8 cellular contexts compared by ENCODE assay signal in the genomic region with DNA sequence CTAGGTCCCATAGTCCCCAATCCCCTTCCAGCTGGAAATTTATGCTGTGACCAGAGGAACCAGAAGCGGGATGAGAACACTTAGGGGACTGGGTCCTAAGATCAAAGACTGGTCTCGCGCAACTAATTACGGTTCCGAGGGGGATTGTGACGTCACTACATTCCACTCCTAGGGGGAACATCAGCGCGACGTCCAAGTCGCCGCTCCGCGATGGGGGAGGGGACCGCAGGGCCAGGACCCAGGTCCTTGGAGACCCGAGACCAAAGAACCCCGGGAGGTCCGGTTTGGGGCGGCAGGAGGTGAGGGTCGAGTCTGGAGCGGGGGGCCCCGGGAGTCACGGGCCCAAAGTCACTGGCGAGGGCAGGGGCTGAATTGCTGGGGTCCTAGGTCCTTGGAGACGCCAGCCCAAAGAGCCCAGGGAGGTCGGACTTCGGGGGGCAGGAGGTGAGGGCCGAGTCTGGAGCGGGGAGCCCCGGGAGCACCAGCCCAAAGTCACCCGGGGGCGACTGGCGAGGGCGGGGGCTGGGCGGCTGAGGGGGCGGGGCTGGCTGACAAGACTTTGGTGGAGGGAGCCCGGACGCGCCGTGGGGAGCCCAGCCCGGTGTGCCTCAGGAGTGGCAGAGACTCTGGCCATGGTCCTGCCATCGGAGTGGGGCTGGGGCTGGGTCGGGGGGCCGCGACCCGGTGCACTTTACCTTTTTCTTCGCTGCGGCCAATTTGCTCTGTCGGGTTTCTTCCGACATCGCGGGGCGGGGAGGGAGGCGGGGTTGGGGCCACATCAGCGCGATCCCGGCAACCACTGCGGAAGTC. TPM values are rescaled to one million over a fixed set of nuclear protein-coding genes. Genes with fewer than 3 reads are reported as not detected.
A peak's percentile ranks its signal among the peaks of the same experiment; 100 is the strongest.
DNase-seq lines count a peak whose midpoint lies in the region; FAIRE-seq and TF ChIP-seq lines count a peak whose summit lies in the region.

A gene with protein sequence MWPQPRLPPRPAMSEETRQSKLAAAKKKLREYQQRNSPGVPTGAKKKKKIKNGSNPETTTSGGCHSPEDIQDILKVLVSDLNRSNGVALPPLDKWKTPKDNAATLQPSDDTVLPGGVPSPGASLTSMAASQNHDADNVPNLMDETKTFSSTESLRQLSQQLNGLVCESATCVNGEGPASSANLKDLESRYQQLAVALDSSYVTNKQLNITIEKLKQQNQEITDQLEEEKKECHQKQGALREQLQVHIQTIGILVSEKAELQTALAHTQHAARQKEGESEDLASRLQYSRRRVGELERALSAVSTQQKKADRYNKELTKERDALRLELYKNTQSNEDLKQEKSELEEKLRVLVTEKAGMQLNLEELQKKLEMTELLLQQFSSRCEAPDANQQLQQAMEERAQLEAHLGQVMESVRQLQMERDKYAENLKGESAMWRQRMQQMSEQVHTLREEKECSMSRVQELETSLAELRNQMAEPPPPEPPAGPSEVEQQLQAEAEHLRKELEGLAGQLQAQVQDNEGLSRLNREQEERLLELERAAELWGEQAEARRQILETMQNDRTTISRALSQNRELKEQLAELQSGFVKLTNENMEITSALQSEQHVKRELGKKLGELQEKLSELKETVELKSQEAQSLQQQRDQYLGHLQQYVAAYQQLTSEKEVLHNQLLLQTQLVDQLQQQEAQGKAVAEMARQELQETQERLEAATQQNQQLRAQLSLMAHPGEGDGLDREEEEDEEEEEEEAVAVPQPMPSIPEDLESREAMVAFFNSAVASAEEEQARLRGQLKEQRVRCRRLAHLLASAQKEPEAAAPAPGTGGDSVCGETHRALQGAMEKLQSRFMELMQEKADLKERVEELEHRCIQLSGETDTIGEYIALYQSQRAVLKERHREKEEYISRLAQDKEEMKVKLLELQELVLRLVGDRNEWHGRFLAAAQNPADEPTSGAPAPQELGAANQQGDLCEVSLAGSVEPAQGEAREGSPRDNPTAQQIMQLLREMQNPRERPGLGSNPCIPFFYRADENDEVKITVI (minus strand): TSS at position 810 of the 810 bp plus-strand sequence. CDS start 31 bp downstream, at position 779.

- CTCF ChIA-PET in HEK293 (lab: Yijun Ruan, JAX), result interaction anchor here (0.9 to 1.3 kb wide), 2 partner anchors 20 kb away, joined by 5 to 9 read pairs; no protein-coding TSS in a partner anchor

- no peak for DNase-seq in activated naive CD4-positive, alpha-beta T cell treated with anti-CD3 and anti-CD28 coated beads, Interleukin-2, amount 50 U/mL, for 16 hours
- DNase-seq in NB4 (ENCODE audit: low read depth), result peak; percentile 28
- DNase-seq in T47D (ENCODE audit: low read depth in 1 of 2, low spot score in 1 of 2), result peak; percentile 60 to 67
- peak; percentile 76 for DNase-seq in iPS-NIHi7 (ENCODE audit: extremely low spot score)
- peak; percentile 24 for DNase-seq in small intestine
- DNase-seq in activated effector memory CD4-positive, alpha-beta T cell treated with Interleukin-2 at 50 U/mL for 16 hours, result no peak

- no peaks in the 10 kb centered on the region for H3K27me3 Mint-ChIP-seq in activated naive CD4-positive, alpha-beta T cell treated with anti-CD3 and anti-CD28 coated beads, Interleukin-2, amount 50 U/mL, for 24 hours

- TF ChIP-seq CTCF in HEK293 (tag by site-specific recombination; IDR thresholded peaks at IDR 0.05) (no peak), NB4 (IDR thresholded peaks at IDR 0.05; ENCODE audit: low read depth, low read length) (no peak)

- H3K4me3 ChIP-seq in HEK293 (ENCODE audit: low read depth, low read length) (peak within 1 kb of the TSS; percentile 83), NB4 (ENCODE audit: low read depth, low read length) (peak within 1 kb of the TSS; percentile 72), small intestine (ENCODE audit: low read depth in 1 of 2, low read length in 2 of 2) (peak within 1 kb of the TSS; percentile 68 to 92)

- 0 to 1% (median 1%) methylated on average over 43 to 57 of the region's 57 CpGs for WGBS in small intestine, 3 donors

- peak within 1 kb of the TSS; percentile 51; the same call in 1 of the 2 replicates for H3K27ac ChIP-seq in HEK293 (ENCODE audit: extremely low read depth, low read depth, low read length)
- H3K27ac ChIP-seq in small intestine (ENCODE audit: low read depth in 1 of 2, low read length in 1 of 2), result peak within 1 kb of the TSS; percentile 66 to 90

- H3K4me3 Mint-ChIP-seq in activated naive CD4-positive, alpha-beta T cell treated with anti-CD3 and anti-CD28 coated beads, Interleukin-2, amount 50 U/mL, for 24 hours, result peak within 1 kb of the TSS; percentile 95

- FAIRE-seq in small intestine (lab: Jason Lieb, UNC), result no peak

- POLR2A ChIA-PET in HEK293 (lab: Yijun Ruan, JAX), result interaction anchor here (0.5 to 1.9 kb wide), 36 partner anchors 8 to 554 kb away, joined by 3 to 23 read pairs (median 4); a partner anchor contains a TSS

- H3K9me3 Mint-ChIP-seq in activated naive CD4-positive, alpha-beta T cell treated with anti-CD3 and anti-CD28 coated beads, Interleukin-2, amount 50 U/mL, for 24 hours, result no peaks in the 10 kb centered on the region

- no peaks in the 10 kb centered on the region for H3K27me3 ChIP-seq in small intestine (ENCODE audit: control insufficient read depth in 2 of 2, insufficient read depth in 2 of 2, low read length in 2 of 2)

- peaks cover 37% of the 10 kb centered on the region for H3K4me1 Mint-ChIP-seq in activated naive CD4-positive, alpha-beta T cell treated with anti-CD3 and anti-CD28 coated beads, Interleukin-2, amount 50 U/mL, for 24 hours

- H3K4me1 ChIP-seq in HEK293 (ENCODE audit: control insufficient read depth, insufficient read depth, low read length), result no peaks in the 10 kb centered on the region
- H3K4me1 ChIP-seq in small intestine (ENCODE audit: control insufficient read depth in 2 of 2, insufficient read depth in 1 of 2, low read depth in 1 of 2, low read length in 1 of 2), result peaks cover 0 to 10% of the 10 kb centered on the region in 2 donors

- H3K36me3 ChIP-seq in HEK293 (ENCODE audit: control insufficient read depth in 2 of 2, insufficient read depth in 1 of 2, low read length in 2 of 2) (peaks cover 0 to 25% of the 10 kb centered on the region in 2 experiments; a peak in 1 of 3 replicates), small intestine (ENCODE audit: control insufficient read depth in 2 of 2, insufficient read depth in 2 of 2, low read length in 2 of 2) (peaks cover 0 to 9% of the 10 kb centered on the region in 2 donors)

- H3K9me3 ChIP-seq in HEK293 (ENCODE audit: control insufficient read depth, insufficient read depth, low read depth, low read length) (no peaks in the 10 kb centered on the region), small intestine (ENCODE audit: control insufficient read depth, low read depth) (no peaks in the 10 kb centered on the region)

- in situ Hi-C loops in T47D (cut with HindIII; ENCODE audit: low pct_unique_long_range_greater_than_20kb, low sequenced_read_pairs), result no loop called here

- no peak for TF ChIP-seq POLR2A in NB4 (IDR thresholded peaks at IDR 0.05; ENCODE audit: extremely low read depth, insufficient read length)

- peaks cover 6% of the 10 kb centered on the region for H3K36me3 Mint-ChIP-seq in activated naive CD4-positive, alpha-beta T cell treated with anti-CD3 and anti-CD28 coated beads, Interleukin-2, amount 50 U/mL, for 24 hours

- H3K27ac Mint-ChIP-seq in activated naive CD4-positive, alpha-beta T cell treated with anti-CD3 and anti-CD28 coated beads, Interleukin-2, amount 50 U/mL, for 24 hours, result peak within 1 kb of the TSS; percentile 94

TF ChIP-seq in HEK293, 187 proteins besides CTCF, POLR2A, EP300 and RAD21 (continues in another document):
- TF ChIP-seq ZNF585B (tag by site-specific recombination; IDR thresholded peaks at IDR 0.05), result no peak
- TF ChIP-seq ZNF629 (tag by site-specific recombination; IDR thresholded peaks at IDR 0.05), result peak; percentile 85
- TF ChIP-seq MZF1 (tag by site-specific recombination; IDR thresholded peaks at IDR 0.05; ENCODE audit: borderline replicate concordance), result no peak
- no peak for TF ChIP-seq BCL11A (tag by site-specific recombination; IDR thresholded peaks at IDR 0.05; ENCODE audit: low read depth)
- no peak for TF ChIP-seq ZNF544 (tag by site-specific recombination; IDR thresholded peaks at IDR 0.05)
- no peak for TF ChIP-seq ZNF16 (tag by site-specific recombination; IDR thresholded peaks at IDR 0.05; ENCODE audit: low read depth)
- TF ChIP-seq ZXDB (tag by site-specific recombination; IDR thresholded peaks at IDR 0.05), result peak; percentile 46; the same call in 1 of the 2 replicates
- TF ChIP-seq, protein P1, sequence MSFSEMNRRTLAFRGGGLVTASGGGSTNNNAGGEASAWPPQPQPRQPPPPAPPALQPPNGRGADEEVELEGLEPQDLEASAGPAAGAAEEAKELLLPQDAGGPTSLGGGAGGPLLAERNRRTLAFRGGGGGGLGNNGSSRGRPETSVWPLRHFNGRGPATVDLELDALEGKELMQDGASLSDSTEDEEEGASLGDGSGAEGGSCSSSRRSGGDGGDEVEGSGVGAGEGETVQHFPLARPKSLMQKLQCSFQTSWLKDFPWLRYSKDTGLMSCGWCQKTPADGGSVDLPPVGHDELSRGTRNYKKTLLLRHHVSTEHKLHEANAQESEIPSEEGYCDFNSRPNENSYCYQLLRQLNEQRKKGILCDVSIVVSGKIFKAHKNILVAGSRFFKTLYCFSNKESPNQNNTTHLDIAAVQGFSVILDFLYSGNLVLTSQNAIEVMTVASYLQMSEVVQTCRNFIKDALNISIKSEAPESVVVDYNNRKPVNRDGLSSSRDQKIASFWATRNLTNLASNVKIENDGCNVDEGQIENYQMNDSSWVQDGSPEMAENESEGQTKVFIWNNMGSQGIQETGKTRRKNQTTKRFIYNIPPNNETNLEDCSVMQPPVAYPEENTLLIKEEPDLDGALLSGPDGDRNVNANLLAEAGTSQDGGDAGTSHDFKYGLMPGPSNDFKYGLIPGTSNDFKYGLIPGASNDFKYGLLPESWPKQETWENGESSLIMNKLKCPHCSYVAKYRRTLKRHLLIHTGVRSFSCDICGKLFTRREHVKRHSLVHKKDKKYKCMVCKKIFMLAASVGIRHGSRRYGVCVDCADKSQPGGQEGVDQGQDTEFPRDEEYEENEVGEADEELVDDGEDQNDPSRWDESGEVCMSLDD (tag by site-specific recombination; IDR thresholded peaks at IDR 0.05), result 0 out of 2 replicates have a peak, but pooled peaks have one; percentile 32

RNA-seq across cellular contexts. Expression of the gene that starts here (rescaled TPM):
- 10 to 100 TPM; 34.9 to 49.4 (median 48.0) TPM for polyA plus RNA-seq in small intestine

Comparison
In these comparisons a context has a peak if more than half of its experiments do, and no peak if none do; other contexts are left out.
1. DNase-seq: peak in NB4 (single experiment), T47D (2 of 2), iPS-NIHi7 (single experiment) and small intestine (single experiment); none in activated naive CD4-positive, alpha-beta T cell treated with anti-CD3 and anti-CD28 coated beads, Interleukin-2, amount 50 U/mL, for 16 hours (single experiment) and activated effector memory CD4-positive, alpha-beta T cell treated with Interleukin-2 at 50 U/mL for 16 hours (single experiment).
2. Peak in every context shown above with its lines, with median percentiles within 50 percentile points of each other: H3K4me3 ChIP-seq.